11 cellular contexts compared by ENCODE assay signal in genomic region chr17:29412780-29413565, GRCh38. TPM values are rescaled to one million over a fixed set of nuclear protein-coding genes. Genes with fewer than 3 reads are reported as not detected.
DNase-seq lines count a peak whose midpoint lies in the region; ATAC-seq, FAIRE-seq and TF ChIP-seq lines count a peak whose summit lies in the region.
"Had no signal": no experiment of that assay in that cellular context is flagged by ENCODE, and none has a peak within 500 bp of the region (broad histone marks: within the 10 kb centered on the region; RNA-seq: fewer than 3 reads in every experiment).

No MANE protein-coding gene starts in this region.

- no TSS peak for BruUV-seq in HepG2 (replicated peaks; lab: Mats Ljungman, UMichigan)

- TF ChIP-seq EP300 in HepG2 (IDR thresholded peaks at IDR 0.05; ENCODE audit: low read depth in 2 of 2, low read length in 2 of 2) = no peak
- no peak for TF ChIP-seq EP300 in HepG2 (CRISPR knock-in tag; IDR thresholded peaks at IDR 0.05; ENCODE audit: borderline replicate concordance)

- H3K79me2 ChIP-seq in HepG2 (ENCODE audit: insufficient read depth, low read length) = peaks cover 74% of the 10 kb centered on the region

- intact Hi-C loops in HepG2 (cut with micrococcal nuclease; ENCODE audit: unreplicated experiment) = no loop called here

- FAIRE-seq in HepG2 (lab: Jason Lieb, UNC) (no peak), urothelium cell line (lab: Jason Lieb, UNC) (no peak)

- no peak overlapping the region for H3K4me2 ChIP-seq in HepG2 (ENCODE audit: low read depth, low read length)

- TF ChIP-seq CTCF in liver (IDR thresholded peaks at IDR 0.05; ENCODE audit: low read depth, low read length, missing input control) = no peak
- TF ChIP-seq CTCF in HepG2 (CRISPR knock-in tag; IDR thresholded peaks at IDR 0.05) = no peak

- WGBS in liver = 82% methylated on average over 7 of the region's 7 CpGs
- 93% methylated on average over 7 of the region's 7 CpGs for WGBS in HepG2 (ENCODE audit: low lambda C conversion rate)

- DNase-seq in HepG2 (ENCODE audit: low spot score) (no peak), fibroblast of the conjunctiva (ENCODE audit: low read depth) (peak; percentile 17), urothelium cell line (ENCODE audit: low spot score) (peak; percentile 4), midbrain (lab: John Stamatoyannopoulos, UW) (no peak), mesenteric fat pad (ENCODE audit: low spot score) (no peak)
- DNase-seq: activated naive CD8-positive, alpha-beta T cell treated with anti-CD3 and anti-CD28 coated beads, Interleukin-2, amount 10 ng/mL, durations not matched to agents 7 days and 5 days; DMS53; NCI-H1105 had no signal

- H3K27ac ChIP-seq in liver (ENCODE audit: low read depth in 1 of 2, low read length in 2 of 2) = no peak overlapping the region
- H3K27ac ChIP-seq in HepG2 (ENCODE audit: extremely low read length, insufficient read depth, low read length) = no peak overlapping the region

- no peak overlapping the region for H2AFZ ChIP-seq in HepG2 (ENCODE audit: low read length)

- in situ Hi-C loops in HepG2 (cut with HindIII; ENCODE audit: extremely low pct_ligation_motif_present, low pct_unique_long_range_greater_than_20kb) = no loop called here

- H3K36me3 ChIP-seq in liver (ENCODE audit: control insufficient read depth in 4 of 4, insufficient read depth in 3 of 4, low read depth in 1 of 4, low read length in 3 of 4) = no peaks in the 10 kb centered on the region
- peaks cover 0 to 3% of the 10 kb centered on the region in 2 experiments; a peak in 1 of 5 replicates for H3K36me3 ChIP-seq in HepG2 (replicated peaks in 1 of 2; ENCODE audit: control insufficient read depth in 1 of 2, insufficient read depth in 2 of 2, low read length in 2 of 2)

- ATAC-seq in HepG2 (no peak), SK-N-SH treated with all-trans-retinoic acid at 6 μM for 48 hours (peak; percentile 58), HG02884 (IDR thresholded peaks at IDR 0.05; ENCODE audit: unreplicated experiment) (no peak)

- H3K27me3 ChIP-seq in liver (ENCODE audit: control insufficient read depth in 4 of 4, insufficient read depth in 4 of 4, low read length in 3 of 4) (no peaks in the 10 kb centered on the region), HepG2 (ENCODE audit: control insufficient read depth in 1 of 2, insufficient read depth in 2 of 2, low read length in 2 of 2) (no peaks in the 10 kb centered on the region)

- no peak for TF ChIP-seq RAD21 in liver (IDR thresholded peaks at IDR 0.05)
- TF ChIP-seq RAD21 in HepG2 (CRISPR knock-in tag; IDR thresholded peaks at IDR 0.05) = no peak

- peaks cover 14% of the 10 kb centered on the region for H4K20me1 ChIP-seq in HepG2 (ENCODE audit: insufficient read depth, low read length)

- H3K9ac ChIP-seq in liver (ENCODE audit: low read depth in 1 of 2, low read length in 2 of 2) (no peak overlapping the region), HepG2 (ENCODE audit: insufficient read depth, low read depth, low read length) (no peak overlapping the region)

- H3K4me3 ChIP-seq in liver (ENCODE audit: low read depth in 1 of 3, low read length in 3 of 3) (no peak overlapping the region), HepG2 (replicated peaks in 1 of 3; ENCODE audit: insufficient read depth in 1 of 3, low read depth in 2 of 3, low read length in 3 of 3) (no peak overlapping the region)

- no peak for TF ChIP-seq POLR2A in HepG2 (IDR thresholded peaks at IDR 0.05; ENCODE audit: insufficient read depth in 1 of 2, low read depth in 2 of 2, low read length in 2 of 2)

- H3K4me1 ChIP-seq in liver (ENCODE audit: control insufficient read depth in 4 of 4, insufficient read depth in 4 of 4, low read length in 3 of 4) = peaks cover 0 to 2% (median 0%) of the 10 kb centered on the region in 4 donors
- H3K4me1 ChIP-seq in HepG2 (ENCODE audit: insufficient read depth, low read length) = no peaks in the 10 kb centered on the region

- H3K9me3 ChIP-seq in liver (ENCODE audit: control insufficient read depth in 4 of 4, low read length in 3 of 4) (no peaks in the 10 kb centered on the region), HepG2 (ENCODE audit: low read length) (no peaks in the 10 kb centered on the region)

- POLR2A ChIA-PET in HepG2 (lab: Yijun Ruan, JAX) = interaction anchor here (0.7 to 1.8 kb wide), 2 partner anchors 22 to 119 kb away, joined by 4 read pairs; partner anchors contain the start of gene TAOK1

- CTCF ChIA-PET in HepG2 (lab: Yijun Ruan, JAX; ENCODE audit: low intra/inter-chr PET ratio, low total read pairs) = no interaction called here

TF ChIP-seq in liver, 16 proteins besides CTCF, POLR2A, EP300 and RAD21:
- TF ChIP-seq RXRA (IDR thresholded peaks at IDR 0.05) (peak; percentile 13 to 23), FOXA2 (IDR thresholded peaks at IDR 0.05) (no peak), ATF3 (IDR thresholded peaks at IDR 0.05) (no peak)

TF ChIP-seq in HepG2, 621 proteins besides CTCF, POLR2A, EP300 and RAD21 (continues in another document):
- TF ChIP-seq CCAR2 (optimal IDR thresholded peaks at IDR 0.05; ENCODE audit: low read depth, low read length) (no peak), ZNF326 (CRISPR knock-in tag; IDR thresholded peaks at IDR 0.05; ENCODE audit: borderline replicate concordance) (no peak), PAWR (CRISPR knock-in tag; IDR thresholded peaks at IDR 0.05; ENCODE audit: borderline replicate concordance) (no peak), TFDP2 (CRISPR knock-in tag; IDR thresholded peaks at IDR 0.05) (no peak), HIVEP1 (CRISPR knock-in tag; IDR thresholded peaks at IDR 0.05) (no peak), JUN (CRISPR knock-in tag; IDR thresholded peaks at IDR 0.05) (no peak)

TF ChIP-seq in SK-N-SH treated with all-trans-retinoic acid at 6 μM for 48 hours, 23 proteins besides CTCF, POLR2A, EP300 and RAD21:
- TF ChIP-seq CSDC2 (CRISPR knock-in tag; IDR thresholded peaks at IDR 0.05) (no peak), PATZ1 (CRISPR knock-in tag; IDR thresholded peaks at IDR 0.05; ENCODE audit: borderline replicate concordance) (no peak), ZNF8 (CRISPR knock-in tag; IDR thresholded peaks at IDR 0.05) (no peak), ZFP3 (CRISPR knock-in tag; IDR thresholded peaks at IDR 0.05) (no peak), ZNF565 (CRISPR knock-in tag; conservative IDR thresholded peaks at IDR 0.05; ENCODE audit: low read depth) (no peak), CREB5 (CRISPR knock-in tag; IDR thresholded peaks at IDR 0.05; ENCODE audit: low read depth) (no peak)

RNA-seq across cellular contexts. Expression of gene TAOK1, which starts 22.8 kb away (rescaled TPM):
- total RNA-seq in liver (10 to 100 TPM; 19.7 to 20.5 TPM), HepG2 (2016; rRNA removed; fragmentation: Illumina TruSeq; extraction: Trizol) (23.0 and 36.2 TPM in 2 replicates), mesenteric fat pad (99.0 TPM)
- polyA plus RNA-seq in liver (1 to 10 TPM; 4.3 to 5.5 TPM), HepG2 (2011; rRNA removed) (10.3 and 14.1 TPM in 2 replicates)
- 7.0 and 9.1 TPM in 2 replicates for total RNA-seq in HepG2 (2016; cell fraction: cytosol; rRNA removed; fragmentation: Illumina TruSeq; extraction: Trizol; ENCODE audit: low read depth)
- 23.9 and 35.6 TPM in 2 replicates for total RNA-seq in HepG2 (2016; cell fraction: insoluble cytoplasmic fraction; rRNA removed; fragmentation: Illumina TruSeq; extraction: Trizol)
- 9.0 and 11.2 TPM in 2 replicates for total RNA-seq in HepG2 (2016; cell fraction: membrane; rRNA removed; fragmentation: Illumina TruSeq; extraction: Trizol)
- 29.2 and 33.5 TPM in 2 replicates for total RNA-seq in HepG2 (2016; cell fraction: nucleus; rRNA removed; fragmentation: Illumina TruSeq; extraction: Trizol)
- polyA plus RNA-seq in HepG2 (2011; cell fraction: cytosol; rRNA removed) = 4.6 and 8.1 TPM in 2 replicates
- polyA plus RNA-seq in HepG2 (2011; cell fraction: nucleus; rRNA removed) = 8.2 and 11.5 TPM in 2 replicates
- polyA plus RNA-seq in HepG2 (2012) = 12.5 and 13.0 TPM in 2 replicates
- 0.34 and 0.37 TPM in 2 replicates for polyA plus RNA-seq in HepG2 (2016; cell fraction: cytosol; fragmentation: Illumina TruSeq; extraction: Trizol; ENCODE audit: low read depth)
- polyA plus RNA-seq in HepG2 (2016; cell fraction: insoluble cytoplasmic fraction; fragmentation: Illumina TruSeq; extraction: Trizol; ENCODE audit: low read depth) = 15.4 and 16.5 TPM in 2 replicates
- polyA plus RNA-seq in HepG2 (2016; cell fraction: membrane; fragmentation: Illumina TruSeq; extraction: Trizol; ENCODE audit: low read depth) = 1.4 and 1.8 TPM in 2 replicates
- polyA plus RNA-seq in HepG2 (2016; cell fraction: nucleus; fragmentation: Illumina TruSeq; extraction: Trizol; ENCODE audit: insufficient read depth, low read depth) = 17.1 and 17.4 TPM in 2 replicates
- 18.5 and 31.2 TPM in 2 replicates for polyA minus RNA-seq in HepG2 (2011; rRNA and poly(A)+ RNA removed; ENCODE audit: low replicate concordance)
- polyA minus RNA-seq in HepG2 (2011; cell fraction: cytosol; rRNA and poly(A)+ RNA removed) = 29.5 and 45.7 TPM in 2 replicates
- 48.7 and 64.9 TPM in 2 replicates for polyA minus RNA-seq in HepG2 (2011; cell fraction: nucleus; rRNA and poly(A)+ RNA removed)

Comparison
In these comparisons a context has a peak if more than half of its experiments do, and no peak if none do; other contexts are left out.
1. DNase-seq: peak in fibroblast of the conjunctiva (single experiment) and urothelium cell line (single experiment); none in HepG2 (single experiment), midbrain (single experiment) and mesenteric fat pad (single experiment).